21 cellular contexts compared by ENCODE assay signal in genomic region chr10:78222096-78222790, GRCh38.
"Had no signal": no experiment of that assay in that cellular context is flagged by ENCODE, and none has a peak within 500 bp of the region (broad histone marks: within the 10 kb centered on the region; RNA-seq: fewer than 3 reads in every experiment).

No MANE protein-coding gene starts in this region.

- H3K9me3 ChIP-seq: adrenal gland, lower lobe of right lung, ovary, sigmoid colon, tibial nerve, uterus had no signal

- DNase-seq: activated CD4-positive, alpha-beta memory T cell treated with anti-CD3 and anti-CD28 coated beads for 36 hours; activated effector memory CD4-positive, alpha-beta T cell treated with Interleukin-2 at 50 U/mL for 16 hours; activated T-cell treated with anti-CD3 and anti-CD28 coated beads, Interleukin-2, amount 50 U/mL, for 4 hours; adrenal gland; dorsolateral prefrontal cortex; left colon; lower lobe of right lung; midbrain; ovary; sigmoid colon; stimulated activated CD4-positive, alpha-beta T cell treated with anti-CD3 and anti-CD28 coated beads, Interleukin-12 subunit alpha, Interleukin-12 subunit beta, amount 100 ng/mL, for 4 hours; stimulated activated CD4-positive, alpha-beta T cell treated with anti-CD3 and anti-CD28 coated beads, Interleukin-2, amount 100 ng/mL, for 24 hours; stimulated activated naive B cell treated with anti-CD40 and anti-IgM and Interleukin-4, amounts not matched to agents 10 μg/mL and 1 μg/mL and 100 μg/mL, for 72 hours; substantia nigra; uterus; WERI-Rb-1 had no signal

- H3K36me3 ChIP-seq: adrenal gland, cardiac muscle cell, lower lobe of right lung, neural progenitor cell, ovary, sigmoid colon, tibial nerve, uterus, WERI-Rb-1 had no signal

- H3K4me1 ChIP-seq: adrenal gland, neural progenitor cell, tibial nerve, uterus had no signal

- ATAC-seq: activated T-cell treated with anti-CD3 and anti-CD28 coated beads, Interleukin-2, amount 50 U/mL, for 4 hours; left colon; lower lobe of right lung; stimulated activated naive B cell treated with anti-CD40 and anti-IgM and Interleukin-4, amounts not matched to agents 10 μg/mL and 1 μg/mL and 100 μg/mL, for 72 hours had no signal

- H3K9me3 Mint-ChIP-seq: activated CD4-positive, alpha-beta memory T cell treated with anti-CD3 and anti-CD28 coated beads for 36 hours; activated naive CD4-positive, alpha-beta T cell treated with anti-CD3 and anti-CD28 coated beads, Interleukin-2, amount 50 U/mL, for 24 hours; activated T-cell treated with anti-CD3 and anti-CD28 coated beads, Interleukin-2, amount 50 U/mL, for 4 hours had no signal

- H3K4me1 Mint-ChIP-seq: activated naive CD4-positive, alpha-beta T cell treated with anti-CD3 and anti-CD28 coated beads, Interleukin-2, amount 50 U/mL, for 24 hours had no signal

- H3K27me3 ChIP-seq: adrenal gland, cardiac muscle cell, neural progenitor cell, ovary, sigmoid colon, tibial nerve, uterus had no signal

- H2AFZ ChIP-seq: neural progenitor cell had no signal

- FAIRE-seq: islet of Langerhans had no signal

- H3K4me3 Mint-ChIP-seq: activated CD4-positive, alpha-beta memory T cell treated with anti-CD3 and anti-CD28 coated beads for 36 hours; activated naive CD4-positive, alpha-beta T cell treated with anti-CD3 and anti-CD28 coated beads, Interleukin-2, amount 50 U/mL, for 24 hours; activated T-cell treated with anti-CD3 and anti-CD28 coated beads, Interleukin-2, amount 50 U/mL, for 4 hours; neural progenitor cell; stimulated activated naive B cell treated with anti-CD40 and anti-IgM and Interleukin-4, amounts not matched to agents 10 μg/mL and 1 μg/mL and 100 μg/mL, for 72 hours had no signal

- H3K4me2 ChIP-seq: neural progenitor cell had no signal

- H3K4me3 ChIP-seq: adrenal gland, cardiac muscle cell, dorsolateral prefrontal cortex, lower lobe of right lung, neural progenitor cell, ovary, sigmoid colon, tibial nerve, uterus had no signal

- H3K9ac ChIP-seq: neural progenitor cell had no signal

- H3K27ac Mint-ChIP-seq: activated CD4-positive, alpha-beta memory T cell treated with anti-CD3 and anti-CD28 coated beads for 36 hours; activated naive CD4-positive, alpha-beta T cell treated with anti-CD3 and anti-CD28 coated beads, Interleukin-2, amount 50 U/mL, for 24 hours; neural progenitor cell; stimulated activated naive B cell treated with anti-CD40 and anti-IgM and Interleukin-4, amounts not matched to agents 10 μg/mL and 1 μg/mL and 100 μg/mL, for 72 hours had no signal

- H3K27ac ChIP-seq: adrenal gland, cardiac muscle cell, dorsolateral prefrontal cortex, lower lobe of right lung, neural progenitor cell, ovary, sigmoid colon, tibial nerve, uterus, WERI-Rb-1 had no signal

- H3K36me3 Mint-ChIP-seq: activated CD4-positive, alpha-beta memory T cell treated with anti-CD3 and anti-CD28 coated beads for 36 hours; activated naive CD4-positive, alpha-beta T cell treated with anti-CD3 and anti-CD28 coated beads, Interleukin-2, amount 50 U/mL, for 24 hours; neural progenitor cell; stimulated activated naive B cell treated with anti-CD40 and anti-IgM and Interleukin-4, amounts not matched to agents 10 μg/mL and 1 μg/mL and 100 μg/mL, for 72 hours had no signal
